Comparison of ENCODE assay signal across 8 cellular contexts in the genomic region with DNA sequence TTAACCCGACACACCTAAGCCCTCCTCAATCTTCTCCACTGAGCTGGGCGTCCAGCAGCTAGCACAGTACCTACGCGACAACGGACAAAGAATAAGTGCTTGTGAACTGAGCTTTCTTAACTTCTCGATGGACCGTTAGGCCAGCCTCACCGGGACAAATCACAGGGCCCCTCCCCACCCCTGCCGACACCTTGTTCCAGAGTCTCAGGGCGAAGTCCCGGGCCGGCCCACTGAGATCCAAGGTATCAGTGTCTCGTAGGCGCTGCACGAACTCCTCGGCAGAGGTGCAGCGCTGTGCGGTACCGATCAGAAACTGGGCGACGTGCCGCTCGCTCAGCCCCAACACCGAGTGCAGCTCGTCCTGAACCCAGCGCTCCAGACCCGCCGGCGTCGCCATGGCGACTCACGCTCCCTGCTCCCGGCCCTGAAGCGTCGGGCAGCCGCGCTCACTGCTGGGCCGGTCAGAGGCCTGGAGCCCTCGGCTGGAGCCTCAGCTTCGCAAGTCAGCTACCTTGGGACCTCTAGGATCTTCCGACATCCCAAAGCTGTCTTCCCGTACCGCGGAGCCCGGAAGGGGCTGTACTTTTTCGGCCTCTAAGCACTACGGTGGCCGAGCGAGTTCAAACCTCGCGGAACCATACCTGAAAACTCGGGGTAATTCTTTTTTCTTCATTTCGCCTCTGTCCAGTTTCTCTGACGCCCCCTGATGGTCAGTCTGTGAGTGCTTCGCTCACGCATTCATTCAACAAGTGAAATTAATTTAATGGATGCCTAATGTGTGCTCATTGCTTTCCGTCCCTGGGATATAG. TPM values are rescaled to one million over a fixed set of nuclear protein-coding genes. Genes with fewer than 3 reads are reported as not detected.
A peak's percentile ranks its signal among the peaks of the same experiment; 100 is the strongest.
DNase-seq lines count a peak whose midpoint lies in the region; ATAC-seq and TF ChIP-seq lines count a peak whose summit lies in the region.

A gene (minus strand): TSS at position 562 of the 809 bp plus-strand sequence. CDS start 165 bp downstream, at position 397.

- peak; percentile 60 for ATAC-seq in HG02588 (IDR thresholded peaks at IDR 0.05; ENCODE audit: unreplicated experiment)
- peak; percentile 82 for ATAC-seq in activated naive CD8-positive, alpha-beta T cell treated with anti-CD3 and anti-CD28 coated beads, Interleukin-2, amount 50 U/mL, for 24 hours

- H3K4me3 ChIP-seq in GM08714 (ENCODE audit: low read length) (peak within 1 kb of the TSS; percentile 95), cardiac muscle cell (peak within 1 kb of the TSS; percentile 77), parathyroid adenoma (ENCODE audit: low read depth, low read length) (peak within 1 kb of the TSS; percentile 88), tibial nerve (peak within 1 kb of the TSS; percentile 73 to 87 (median 78))

- WGBS in tibial nerve, 2 donors, result 1% methylated on average over 31 to 36 of the region's 57 CpGs

- peaks cover 11% of the 10 kb centered on the region for H3K4me1 ChIP-seq in cardiac muscle cell (ENCODE audit: low read depth)
- peaks cover 10% of the 10 kb centered on the region for H3K4me1 ChIP-seq in parathyroid adenoma
- peaks cover 0 to 30% (median 10%) of the 10 kb centered on the region in 4 donors for H3K4me1 ChIP-seq in tibial nerve

- H3K27me3 Mint-ChIP-seq in activated naive CD8-positive, alpha-beta T cell treated with anti-CD3 and anti-CD28 coated beads, Interleukin-2, amount 50 U/mL, for 24 hours, result peaks cover 2% of the 10 kb centered on the region

- peak within 1 kb of the TSS; percentile 91 for H2AFZ ChIP-seq in parathyroid adenoma

- peak within 1 kb of the TSS; percentile 55 for H3K9ac ChIP-seq in parathyroid adenoma

- H3K36me3 ChIP-seq in cardiac muscle cell (peaks cover 24% of the 10 kb centered on the region), parathyroid adenoma (ENCODE audit: control insufficient read depth, insufficient read depth, low read length) (no peaks in the 10 kb centered on the region), tibial nerve (peaks cover 2 to 58% (median 25%) of the 10 kb centered on the region in 3 donors)

- H3K9me3 Mint-ChIP-seq in activated naive CD8-positive, alpha-beta T cell treated with anti-CD3 and anti-CD28 coated beads, Interleukin-2, amount 50 U/mL, for 24 hours, result no peaks in the 10 kb centered on the region

- H3K9me3 ChIP-seq in cardiac muscle cell (ENCODE audit: low read depth), result no peaks in the 10 kb centered on the region
- H3K9me3 ChIP-seq in parathyroid adenoma (ENCODE audit: control insufficient read depth, low read length), result no peaks in the 10 kb centered on the region
- no peaks in the 10 kb centered on the region for H3K9me3 ChIP-seq in tibial nerve

- peaks cover 35% of the 10 kb centered on the region for H3K36me3 Mint-ChIP-seq in activated naive CD8-positive, alpha-beta T cell treated with anti-CD3 and anti-CD28 coated beads, Interleukin-2, amount 50 U/mL, for 24 hours (ENCODE audit: low read depth)

- H3K4me2 ChIP-seq in parathyroid adenoma (ENCODE audit: low read length), result peak within 1 kb of the TSS; percentile 79

- H3K4me1 Mint-ChIP-seq in activated naive CD8-positive, alpha-beta T cell treated with anti-CD3 and anti-CD28 coated beads, Interleukin-2, amount 50 U/mL, for 24 hours, result peaks cover 26% of the 10 kb centered on the region

- peak; percentile 85 to 94 for TF ChIP-seq EP300 in tibial nerve (IDR thresholded peaks at IDR 0.05)

- peak in 1 of 2 donors; percentile 17 for TF ChIP-seq POLR2A in tibial nerve (IDR thresholded peaks at IDR 0.05)

- TF ChIP-seq CTCF in cardiac muscle cell (IDR thresholded peaks at IDR 0.05; ENCODE audit: low read depth, low read length), result peak; percentile 90
- TF ChIP-seq CTCF in parathyroid adenoma (IDR thresholded peaks at IDR 0.05), result peak; percentile 92
- peak; percentile 58 to 92 (median 84) for TF ChIP-seq CTCF in tibial nerve (IDR thresholded peaks at IDR 0.05)

- H3K79me2 ChIP-seq in parathyroid adenoma, result peaks cover 13% of the 10 kb centered on the region

- peak within 1 kb of the TSS; percentile 93 for H3K4me3 Mint-ChIP-seq in activated naive CD8-positive, alpha-beta T cell treated with anti-CD3 and anti-CD28 coated beads, Interleukin-2, amount 50 U/mL, for 24 hours

- DNase-seq in NCI-H128 (lab: John Stamatoyannopoulos, UW; ENCODE audit: unreplicated experiment), result peak; percentile 75
- peak; percentile 93 for DNase-seq in SW480 (ENCODE audit: low spot score)
- DNase-seq in activated naive CD8-positive, alpha-beta T cell treated with anti-CD3 and anti-CD28 coated beads, Interleukin-2, amount 50 U/mL, for 24 hours, result peak; percentile 93
- DNase-seq in cardiac muscle cell (ENCODE audit: low read depth in 1 of 2, low spot score in 1 of 2), result peak; percentile 96 to 98
- DNase-seq in tibial nerve (ENCODE audit: low spot score in 2 of 2), result peak; percentile 95 to 100

- no peaks in the 10 kb centered on the region for H3K27me3 ChIP-seq in cardiac muscle cell
- H3K27me3 ChIP-seq in parathyroid adenoma (ENCODE audit: control insufficient read depth, insufficient read depth, low read length), result no peaks in the 10 kb centered on the region
- H3K27me3 ChIP-seq in tibial nerve, result no peaks in the 10 kb centered on the region

- H3K27ac ChIP-seq in cardiac muscle cell (peak within 1 kb of the TSS; percentile 74), parathyroid adenoma (peak within 1 kb of the TSS; percentile 74), tibial nerve (peak within 1 kb of the TSS; percentile 57 to 85 (median 74))

- peak within 1 kb of the TSS; percentile 91 for H3K27ac Mint-ChIP-seq in activated naive CD8-positive, alpha-beta T cell treated with anti-CD3 and anti-CD28 coated beads, Interleukin-2, amount 50 U/mL, for 24 hours

RNA-seq across cellular contexts. Expression of the gene that starts here (rescaled TPM):
- total RNA-seq in cardiac muscle cell (36.7 and 38.1 TPM in 2 replicates), tibial nerve (10 to 100 TPM; 22.7 to 40.2 (median 29.2) TPM)
- polyA plus RNA-seq in cardiac muscle cell, result 27.8 and 36.2 TPM in 2 replicates

Comparison
In these comparisons a context has a peak if more than half of its experiments do, and no peak if none do; other contexts are left out.
1. Peak in every context shown above with its lines: DNase-seq, ATAC-seq, H3K4me3 ChIP-seq and H3K27ac ChIP-seq.